ENCODE assay signal across 20 cellular contexts in genomic region chr5:100854594-100854993, GRCh38. TPM values are rescaled to one million over a fixed set of nuclear protein-coding genes. Genes with fewer than 3 reads are reported as not detected.
DNase-seq lines count a peak whose midpoint lies in the region; ATAC-seq, FAIRE-seq and TF ChIP-seq lines count a peak whose summit lies in the region.
"Had no signal": no experiment of that assay in that cellular context is flagged by ENCODE, and none has a peak within 500 bp of the region (broad histone marks: within the 10 kb centered on the region; RNA-seq: fewer than 3 reads in every experiment).

No MANE protein-coding gene starts in this region.

- no peak for DNase-seq in activated T-cell treated with anti-CD3 and anti-CD28 coated beads, Interleukin-2, amount 50 U/mL, for 72 hours
- DNase-seq in activated T-cell treated with anti-CD3 and anti-CD28 coated beads, Interleukin-2, amount 50 U/mL, for 1 hour, result no peak
- DNase-seq in GM19239 (ENCODE audit: insufficient read length, low spot score) (no peak), natural killer cell (no peak), mesothelial cell of epicardium (ENCODE audit: low spot score in 2 of 2, unreplicated experiment in 2 of 2) (no peak), SKM-1 (lab: John Stamatoyannopoulos, UW; ENCODE audit: unreplicated experiment) (no peak), psoas muscle (no peak)
- no peak for DNase-seq in activated T-helper 2 cell treated with anti-CD3 and anti-CD28 coated beads, Interferon-gamma antibody, Interleukin-2, Interleukin-4, amounts not matched to agents 10 μg/mL and 5 μg/mL and 100 μg/mL, durations not matched to agents 14 hours and 24 hours and 36 hours (ENCODE audit: low spot score)
- DNase-seq: ACHN; activated CD4-positive, alpha-beta T cell treated with anti-CD3 and anti-CD28 coated beads for 4 hours; activated effector memory CD4-positive, alpha-beta T cell treated with Interleukin-2 at 50 U/mL for 16 hours; Calu3; cortex of kidney; esophagus squamous epithelium; H9; hippocampal formation; NCI-H2081; NCI-H526 treated with DMSO at 0.1 percent for 48 hours; Peyer's patch had no signal

- intact Hi-C loops in activated T-helper 2 cell treated with anti-CD3 and anti-CD28 coated beads, Interferon-gamma antibody, Interleukin-2, Interleukin-4, amounts not matched to agents 10 μg/mL and 5 μg/mL and 100 μg/mL, durations not matched to agents 14 hours and 24 hours and 36 hours (cut with micrococcal nuclease), result no loop called here
- intact Hi-C loops in natural killer cell (cut with micrococcal nuclease), result no loop called here
- intact Hi-C loops in psoas muscle (cut with DNase I), result no loop called here

- no peaks in the 10 kb centered on the region for H3K27me3 ChIP-seq in psoas muscle (ENCODE audit: insufficient read depth in 3 of 3, low read length in 2 of 3)
- H3K27me3 ChIP-seq: esophagus squamous epithelium, Peyer's patch had no signal

- no peaks in the 10 kb centered on the region for H3K27me3 Mint-ChIP-seq in activated T-cell treated with anti-CD3 and anti-CD28 coated beads, Interleukin-2, amount 50 U/mL, for 72 hours (ENCODE audit: low read depth)
- no peaks in the 10 kb centered on the region for H3K27me3 Mint-ChIP-seq in activated T-helper 2 cell treated with anti-CD3 and anti-CD28 coated beads, Interferon-gamma antibody, Interleukin-2, Interleukin-4, amounts not matched to agents 10 μg/mL and 5 μg/mL and 100 μg/mL, durations not matched to agents 14 hours and 24 hours and 36 hours (ENCODE audit: low read depth)
- H3K27me3 Mint-ChIP-seq in natural killer cell (ENCODE audit: low read depth in 2 of 2) (no peaks in the 10 kb centered on the region), mesothelial cell of epicardium (ENCODE audit: low read depth) (peaks cover 3% of the 10 kb centered on the region)

- TF ChIP-seq CTCF in natural killer cell (IDR thresholded peaks at IDR 0.05) (no peak), mesothelial cell of epicardium (IDR thresholded peaks at IDR 0.05; ENCODE audit: unreplicated experiment) (no peak), psoas muscle (IDR thresholded peaks at IDR 0.05) (no peak)

- peaks cover 61% of the 10 kb centered on the region for H3K4me1 Mint-ChIP-seq in activated T-cell treated with anti-CD3 and anti-CD28 coated beads, Interleukin-2, amount 50 U/mL, for 72 hours (ENCODE audit: low read depth)
- H3K4me1 Mint-ChIP-seq in activated T-helper 2 cell treated with anti-CD3 and anti-CD28 coated beads, Interferon-gamma antibody, Interleukin-2, Interleukin-4, amounts not matched to agents 10 μg/mL and 5 μg/mL and 100 μg/mL, durations not matched to agents 14 hours and 24 hours and 36 hours (ENCODE audit: low read depth), result peaks cover 50% of the 10 kb centered on the region
- H3K4me1 Mint-ChIP-seq in natural killer cell, result peaks cover 41 to 44% of the 10 kb centered on the region in 2 donors
- peaks cover 8% of the 10 kb centered on the region for H3K4me1 Mint-ChIP-seq in mesothelial cell of epicardium
- H3K4me1 Mint-ChIP-seq: H9 had no signal

- H3K27ac ChIP-seq in psoas muscle, result no peak overlapping the region
- H3K27ac ChIP-seq: esophagus squamous epithelium had no signal

- no peaks in the 10 kb centered on the region for H3K9me3 ChIP-seq in psoas muscle
- H3K9me3 ChIP-seq: esophagus squamous epithelium, Peyer's patch had no signal

- peak; percentile 49 for FAIRE-seq in GM19239 (lab: Jason Lieb, UNC)
- FAIRE-seq: G401.6 had no signal

- no peak overlapping the region for H3K4me3 ChIP-seq in psoas muscle
- H3K4me3 ChIP-seq: esophagus squamous epithelium, Peyer's patch had no signal

- no peaks in the 10 kb centered on the region for H3K4me1 ChIP-seq in psoas muscle
- H3K4me1 ChIP-seq: Peyer's patch had no signal

- H3K36me3 ChIP-seq in psoas muscle (ENCODE audit: insufficient read depth in 1 of 2, low read depth in 1 of 2), result no peaks in the 10 kb centered on the region
- H3K36me3 ChIP-seq: esophagus squamous epithelium, Peyer's patch had no signal

- no peak for ATAC-seq in activated T-cell treated with anti-CD3 and anti-CD28 coated beads, Interleukin-2, amount 50 U/mL, for 72 hours (replicated peaks in 1 of 2)
- ATAC-seq in natural killer cell (no peak), psoas muscle (no peak)

- peak overlapping the region in 1 of 2 donors; percentile 52 for H3K4me3 Mint-ChIP-seq in activated T-cell treated with anti-CD3 and anti-CD28 coated beads, Interleukin-2, amount 50 U/mL, for 72 hours
- H3K4me3 Mint-ChIP-seq in activated T-helper 2 cell treated with anti-CD3 and anti-CD28 coated beads, Interferon-gamma antibody, Interleukin-2, Interleukin-4, amounts not matched to agents 10 μg/mL and 5 μg/mL and 100 μg/mL, durations not matched to agents 14 hours and 24 hours and 36 hours (ENCODE audit: low read depth), result no peak overlapping the region
- H3K4me3 Mint-ChIP-seq in natural killer cell (no peak overlapping the region), mesothelial cell of epicardium (no peak overlapping the region)
- H3K4me3 Mint-ChIP-seq: H9 had no signal

- H3K9me3 Mint-ChIP-seq in activated T-cell treated with anti-CD3 and anti-CD28 coated beads, Interleukin-2, amount 50 U/mL, for 72 hours, result no peaks in the 10 kb centered on the region
- no peaks in the 10 kb centered on the region for H3K9me3 Mint-ChIP-seq in activated T-helper 2 cell treated with anti-CD3 and anti-CD28 coated beads, Interferon-gamma antibody, Interleukin-2, Interleukin-4, amounts not matched to agents 10 μg/mL and 5 μg/mL and 100 μg/mL, durations not matched to agents 14 hours and 24 hours and 36 hours
- H3K9me3 Mint-ChIP-seq in natural killer cell, result no peaks in the 10 kb centered on the region
- H3K9me3 Mint-ChIP-seq in mesothelial cell of epicardium, result no peaks in the 10 kb centered on the region
- H3K9me3 Mint-ChIP-seq: H9 had no signal

- peak overlapping the region; percentile 92 for H3K27ac Mint-ChIP-seq in activated T-cell treated with anti-CD3 and anti-CD28 coated beads, Interleukin-2, amount 50 U/mL, for 72 hours
- peak overlapping the region; percentile 97 for H3K27ac Mint-ChIP-seq in activated T-helper 2 cell treated with anti-CD3 and anti-CD28 coated beads, Interferon-gamma antibody, Interleukin-2, Interleukin-4, amounts not matched to agents 10 μg/mL and 5 μg/mL and 100 μg/mL, durations not matched to agents 14 hours and 24 hours and 36 hours
- peak overlapping the region; percentile 73 to 82 for H3K27ac Mint-ChIP-seq in natural killer cell
- H3K27ac Mint-ChIP-seq in mesothelial cell of epicardium, result no peak overlapping the region
- H3K27ac Mint-ChIP-seq: H9 had no signal

- H3K36me3 Mint-ChIP-seq in activated T-cell treated with anti-CD3 and anti-CD28 coated beads, Interleukin-2, amount 50 U/mL, for 72 hours (ENCODE audit: insufficient read depth in 2 of 2), result peaks cover 8 to 41% of the 10 kb centered on the region in 2 donors
- peaks cover 65% of the 10 kb centered on the region for H3K36me3 Mint-ChIP-seq in activated T-helper 2 cell treated with anti-CD3 and anti-CD28 coated beads, Interferon-gamma antibody, Interleukin-2, Interleukin-4, amounts not matched to agents 10 μg/mL and 5 μg/mL and 100 μg/mL, durations not matched to agents 14 hours and 24 hours and 36 hours (ENCODE audit: low read depth)
- H3K36me3 Mint-ChIP-seq in natural killer cell (no peaks in the 10 kb centered on the region), mesothelial cell of epicardium (no peaks in the 10 kb centered on the region)

RNA-seq across cellular contexts. Expression of gene ST8SIA4, which starts 48.5 kb away (rescaled TPM):
- total RNA-seq in activated T-cell treated with anti-CD3 and anti-CD28 coated beads, Interleukin-2, amount 50 U/mL, for 72 hours, result 10 to 100 TPM; 44.5 to 47.1 TPM
- total RNA-seq in activated T-helper 2 cell treated with anti-CD3 and anti-CD28 coated beads, Interferon-gamma antibody, Interleukin-2, Interleukin-4, amounts not matched to agents 10 μg/mL and 5 μg/mL and 100 μg/mL, durations not matched to agents 14 hours and 24 hours and 36 hours, result 79.1 and 82.3 TPM in 2 replicates
- 10 to 100 TPM; 36.3 to 63.1 (median 59.9) TPM for total RNA-seq in natural killer cell
- 6.6 to 9.7 TPM (median 9.6 TPM) in 3 replicates for total RNA-seq in mesothelial cell of epicardium
- total RNA-seq in psoas muscle, result 1 to 10 TPM in 3 of 4 donors, under 1 TPM in 1; 0.77 to 2.5 (median 1.9) TPM
- polyA plus RNA-seq in psoas muscle, result under 1 TPM; 0.27 to 0.52 (median 0.29) TPM
- total RNA-seq: Calu3, H9 had no signal
